17 cellular contexts compared by ENCODE assay signal in genomic region chr7:151025924-151026671, GRCh38. TPM values are rescaled to one million over a fixed set of nuclear protein-coding genes. Genes with fewer than 3 reads are reported as not detected.
A peak's percentile ranks its signal among the peaks of the same experiment; 100 is the strongest.
DNase-seq lines count a peak whose midpoint lies in the region; ATAC-seq and TF ChIP-seq lines count a peak whose summit lies in the region.
"Had no signal": no experiment of that assay in that cellular context is flagged by ENCODE, and none has a peak within 500 bp of the region (broad histone marks: within the 10 kb centered on the region; RNA-seq: fewer than 3 reads in every experiment).

No MANE protein-coding gene starts in this region.

- CTCF ChIA-PET in PC-3 (lab: Charles Lee) = no interaction called here

- H3K9me3 ChIP-seq in PC-3 (ENCODE audit: low read length) (no peaks in the 10 kb centered on the region), esophagus (ENCODE audit: control insufficient read depth in 2 of 2, insufficient read depth in 1 of 2, low read depth in 1 of 2, low read length in 1 of 2) (no peaks in the 10 kb centered on the region), SJCRH30 (replicated peaks) (no peaks in the 10 kb centered on the region)
- H3K9me3 ChIP-seq: MG63, tibial nerve had no signal

- H3K4me3 ChIP-seq in PC-3 (ENCODE audit: low read length) = no peak overlapping the region
- H3K4me3 ChIP-seq in esophagus (ENCODE audit: low read depth in 1 of 2, low read length in 2 of 2) = no peak overlapping the region
- no peak overlapping the region for H3K4me3 ChIP-seq in SJCRH30
- H3K4me3 ChIP-seq: cardiac muscle cell, MG63, tibial nerve had no signal

- BruUV-seq in PC-3 (replicated peaks; lab: Mats Ljungman, UMichigan) = no TSS peak

- H3K36me3 Mint-ChIP-seq in activated CD4-positive, alpha-beta T cell treated with anti-CD3 and anti-CD28 coated beads, Interleukin-2, amount 10 ng/mL, durations not matched to agents 24 days and 14 days (ENCODE audit: low read depth) = peaks cover 5% of the 10 kb centered on the region
- no peaks in the 10 kb centered on the region for H3K36me3 Mint-ChIP-seq in osteocyte (ENCODE audit: unreplicated experiment)
- H3K36me3 Mint-ChIP-seq: natural killer cell treated with Interleukin-12 subunit alpha and Interleukin-12 subunit beta and Interleukin-15 and Interleukin-18, amount 100 ng/mL, for 72 hours had no signal

- H3K4me1 ChIP-seq in PC-3 (ENCODE audit: insufficient read depth, low read length) (peaks cover 44% of the 10 kb centered on the region), esophagus (ENCODE audit: control insufficient read depth in 2 of 2, insufficient read depth in 2 of 2, low read length in 1 of 2) (peaks cover 0 to 2% of the 10 kb centered on the region in 2 donors), SJCRH30 (peaks cover 14% of the 10 kb centered on the region; the same call in 1 of the 2 replicates)

- peaks cover 4% of the 10 kb centered on the region for H3K27me3 Mint-ChIP-seq in activated CD4-positive, alpha-beta T cell treated with anti-CD3 and anti-CD28 coated beads, Interleukin-2, amount 10 ng/mL, durations not matched to agents 24 days and 14 days
- H3K27me3 Mint-ChIP-seq in osteocyte (ENCODE audit: unreplicated experiment) = peaks cover 6% of the 10 kb centered on the region

- H3K27me3 ChIP-seq in PC-3 (ENCODE audit: low read length) = no peaks in the 10 kb centered on the region
- no peaks in the 10 kb centered on the region for H3K27me3 ChIP-seq in esophagus (ENCODE audit: control insufficient read depth in 1 of 2, insufficient read depth in 2 of 2, low read length in 2 of 2)
- peaks cover 3% of the 10 kb centered on the region; the same call in 1 of the 2 replicates for H3K27me3 ChIP-seq in SJCRH30
- H3K27me3 ChIP-seq: cardiac muscle cell, MG63 had no signal

- 0 out of 2 replicates have a peak overlapping the region, but pooled peaks have one; percentile 7 for H3K4me2 ChIP-seq in PC-3 (ENCODE audit: low read length)

- no peak for DNase-seq in activated CD4-positive, alpha-beta T cell treated with anti-CD3 and anti-CD28 coated beads, Interleukin-2, amount 10 ng/mL, durations not matched to agents 24 days and 14 days
- DNase-seq in activated CD4-positive, alpha-beta T cell treated with anti-CD3 and anti-CD28 coated beads for 48 hours = no peak
- DNase-seq in PC-3 (peak; percentile 82), osteocyte (ENCODE audit: extremely low spot score, unreplicated experiment) (no peak), SJCRH30 (no peak)
- no peak for DNase-seq in stimulated activated CD4-positive, alpha-beta T cell treated with anti-CD3 and anti-CD28 coated beads, Interleukin-1b, Interleukin-23, amount 100 ng/mL, for 48 hours
- DNase-seq: activated CD4-positive, CD25-positive, alpha-beta regulatory T cell; activated T-cell treated with anti-CD3 and anti-CD28 coated beads, Interleukin-2, amount 50 U/mL, for 72 hours; kidney; MG63; SHP77 had no signal

- H4K20me1 ChIP-seq in PC-3 (ENCODE audit: low read length) = no peaks in the 10 kb centered on the region

- H3K27ac ChIP-seq in PC-3 (ENCODE audit: low read length) (peak overlapping the region; percentile 44; the same call in 1 of the 2 replicates), esophagus (ENCODE audit: low read depth in 2 of 2, low read length in 1 of 2) (peak overlapping the region; percentile 6 to 86), SJCRH30 (no peak overlapping the region)
- H3K27ac ChIP-seq: cardiac muscle cell, tibial nerve had no signal

- H2AFZ ChIP-seq in PC-3 (ENCODE audit: low read length) = no peak overlapping the region

- intact Hi-C loops in activated CD4-positive, alpha-beta T cell treated with anti-CD3 and anti-CD28 coated beads, Interleukin-2, amount 10 ng/mL, durations not matched to agents 24 days and 14 days (cut with micrococcal nuclease) = no loop called here
- intact Hi-C loops in PC-3 (cut with micrococcal nuclease) = no loop called here

- H3F3A ChIP-seq in PC-3 (ENCODE audit: low read length, unreplicated experiment) = no peaks in the 10 kb centered on the region

- WGBS in esophagus, 2 donors = 84 to 85% methylated on average over 4 of the region's 4 CpGs

- H3K4me3 Mint-ChIP-seq in activated CD4-positive, alpha-beta T cell treated with anti-CD3 and anti-CD28 coated beads, Interleukin-2, amount 10 ng/mL, durations not matched to agents 24 days and 14 days = peak overlapping the region; percentile 18
- H3K4me3 Mint-ChIP-seq in osteocyte (ENCODE audit: unreplicated experiment) = no peak overlapping the region
- H3K4me3 Mint-ChIP-seq: activated T-cell treated with anti-CD3 and anti-CD28 coated beads, Interleukin-2, amount 50 U/mL, for 72 hours; natural killer cell treated with Interleukin-12 subunit alpha and Interleukin-12 subunit beta and Interleukin-15 and Interleukin-18, amount 100 ng/mL, for 72 hours had no signal

- no peaks in the 10 kb centered on the region for H3K9me2 ChIP-seq in PC-3 (replicated peaks; ENCODE audit: low read length)

- TF ChIP-seq CTCF in PC-3 (conservative IDR thresholded peaks at IDR 0.05; ENCODE audit: low read depth, low read length) (no peak), osteocyte (IDR thresholded peaks at IDR 0.05) (no peak)

- H3K4me1 Mint-ChIP-seq in activated CD4-positive, alpha-beta T cell treated with anti-CD3 and anti-CD28 coated beads, Interleukin-2, amount 10 ng/mL, durations not matched to agents 24 days and 14 days = peaks cover 23% of the 10 kb centered on the region
- H3K4me1 Mint-ChIP-seq in osteocyte (ENCODE audit: unreplicated experiment) = peaks cover 20% of the 10 kb centered on the region

- POLR2A ChIA-PET in PC-3 (lab: Charles Lee; ENCODE audit: unreplicated experiment) = no interaction called here

- ATAC-seq in PC-3 = no peak
- no peak for ATAC-seq in GM19455 (IDR thresholded peaks at IDR 0.05; ENCODE audit: unreplicated experiment)
- ATAC-seq: activated T-cell treated with anti-CD3 and anti-CD28 coated beads, Interleukin-2, amount 50 U/mL, for 72 hours; natural killer cell treated with Interleukin-12 subunit alpha and Interleukin-12 subunit beta and Interleukin-15 and Interleukin-18, amount 100 ng/mL, for 72 hours had no signal

- no peak overlapping the region for H3K9ac ChIP-seq in PC-3 (ENCODE audit: low read length)

- H3K36me3 ChIP-seq in PC-3 (ENCODE audit: low read depth, low read length) = no peaks in the 10 kb centered on the region
- H3K36me3 ChIP-seq in esophagus (ENCODE audit: control insufficient read depth in 2 of 2, insufficient read depth in 2 of 2, low read length in 1 of 2) = no peaks in the 10 kb centered on the region
- H3K36me3 ChIP-seq in SJCRH30 = no peaks in the 10 kb centered on the region
- H3K36me3 ChIP-seq: cardiac muscle cell, MG63 had no signal

- no peak overlapping the region for H3K27ac Mint-ChIP-seq in activated CD4-positive, alpha-beta T cell treated with anti-CD3 and anti-CD28 coated beads, Interleukin-2, amount 10 ng/mL, durations not matched to agents 24 days and 14 days
- H3K27ac Mint-ChIP-seq in osteocyte (ENCODE audit: unreplicated experiment) = peak overlapping the region; percentile 72
- H3K27ac Mint-ChIP-seq: activated T-cell treated with anti-CD3 and anti-CD28 coated beads, Interleukin-2, amount 50 U/mL, for 72 hours; natural killer cell treated with Interleukin-12 subunit alpha and Interleukin-12 subunit beta and Interleukin-15 and Interleukin-18, amount 100 ng/mL, for 72 hours had no signal

- peaks cover 20% of the 10 kb centered on the region for H3K79me2 ChIP-seq in PC-3 (ENCODE audit: low read length)

- H3K9me3 Mint-ChIP-seq in activated CD4-positive, alpha-beta T cell treated with anti-CD3 and anti-CD28 coated beads, Interleukin-2, amount 10 ng/mL, durations not matched to agents 24 days and 14 days = no peaks in the 10 kb centered on the region
- H3K9me3 Mint-ChIP-seq in osteocyte (ENCODE audit: unreplicated experiment) = no peaks in the 10 kb centered on the region
- H3K9me3 Mint-ChIP-seq: activated T-cell treated with anti-CD3 and anti-CD28 coated beads, Interleukin-2, amount 50 U/mL, for 72 hours; natural killer cell treated with Interleukin-12 subunit alpha and Interleukin-12 subunit beta and Interleukin-15 and Interleukin-18, amount 100 ng/mL, for 72 hours had no signal

RNA-seq across cellular contexts. Expression of gene ATG9B, which starts 1.8 kb away (rescaled TPM):
- 7.3 and 7.5 TPM in 2 replicates for total RNA-seq in activated CD4-positive, alpha-beta T cell treated with anti-CD3 and anti-CD28 coated beads, Interleukin-2, amount 10 ng/mL, durations not matched to agents 24 days and 14 days
- total RNA-seq in PC-3 (2014; rRNA removed) = 1.2 and 1.3 TPM in 2 replicates
- 100 to 1,000 TPM in 1 of 2 donors, 10 to 100 TPM in 1; 36.0 to 143 TPM for polyA plus RNA-seq in esophagus
- 0.11 and 0.39 TPM in 2 replicates for total RNA-seq in osteocyte
- 0.08 TPM in 1 of 2 replicates, not detected in the other for total RNA-seq in SJCRH30 (2014; rRNA removed; shearing (Covaris generic))
- total RNA-seq: tibial nerve had no signal

RNA-seq across cellular contexts. Expression of gene ABCB8, which starts 2.2 kb away (rescaled TPM):
- total RNA-seq in activated CD4-positive, alpha-beta T cell treated with anti-CD3 and anti-CD28 coated beads, Interleukin-2, amount 10 ng/mL, durations not matched to agents 24 days and 14 days = 56.4 and 57.4 TPM in 2 replicates
- total RNA-seq in PC-3 (2014; rRNA removed) (58.4 and 95.7 TPM in 2 replicates), osteocyte (38.1 and 39.7 TPM in 2 replicates)
- 10 to 100 TPM; 24.0 to 27.6 TPM for polyA plus RNA-seq in esophagus
- 20.8 and 22.3 TPM in 2 replicates for total RNA-seq in SJCRH30 (2014; rRNA removed; shearing (Covaris generic))

RNA-seq across cellular contexts. Expression of gene ASIC3, which starts 22.2 kb away (rescaled TPM):
- 3.5 and 4.0 TPM in 2 replicates for total RNA-seq in activated CD4-positive, alpha-beta T cell treated with anti-CD3 and anti-CD28 coated beads, Interleukin-2, amount 10 ng/mL, durations not matched to agents 24 days and 14 days
- total RNA-seq in PC-3 (2014; rRNA removed) (1.7 and 2.6 TPM in 2 replicates), osteocyte (3.6 and 5.8 TPM in 2 replicates)
- 1 to 10 TPM; 1.1 to 4.2 TPM for polyA plus RNA-seq in esophagus
- total RNA-seq in SJCRH30 (2014; rRNA removed; shearing (Covaris generic)) = 1.3 and 1.5 TPM in 2 replicates
- total RNA-seq: G401 had no signal

RNA-seq across cellular contexts. Expression of gene CDK5, which starts 31.6 kb away (rescaled TPM):
- total RNA-seq in activated CD4-positive, alpha-beta T cell treated with anti-CD3 and anti-CD28 coated beads, Interleukin-2, amount 10 ng/mL, durations not matched to agents 24 days and 14 days = 26.5 and 26.8 TPM in 2 replicates
- total RNA-seq in PC-3 (2014; rRNA removed) (30.6 and 40.1 TPM in 2 replicates), osteocyte (18.8 and 23.7 TPM in 2 replicates)
- 1 to 10 TPM; 5.2 to 9.7 TPM for polyA plus RNA-seq in esophagus
- 34.3 and 39.2 TPM in 2 replicates for total RNA-seq in SJCRH30 (2014; rRNA removed; shearing (Covaris generic))

RNA-seq across cellular contexts. Expression of gene SLC4A2, which starts 33.3 kb away (rescaled TPM):
- total RNA-seq in activated CD4-positive, alpha-beta T cell treated with anti-CD3 and anti-CD28 coated beads, Interleukin-2, amount 10 ng/mL, durations not matched to agents 24 days and 14 days = 115 and 127 TPM in 2 replicates
- total RNA-seq in PC-3 (2014; rRNA removed) (267 and 284 TPM in 2 replicates), osteocyte (289 and 297 TPM in 2 replicates)
- 10 to 100 TPM; 35.7 to 45.5 TPM for polyA plus RNA-seq in esophagus
- 129 and 132 TPM in 2 replicates for total RNA-seq in SJCRH30 (2014; rRNA removed; shearing (Covaris generic))
